ENCODE assay signal across 8 cellular contexts in genomic region chr4:139279723-139280620, GRCh38. TPM values are rescaled to one million over a fixed set of nuclear protein-coding genes. Genes with fewer than 3 reads are reported as not detected.
DNase-seq lines count a peak whose midpoint lies in the region; TF ChIP-seq lines count a peak whose summit lies in the region.

MGARP (minus strand) TSS chr4:139280225; CDS start chr4:139280158, 67 bp downstream.

- no peaks in the 10 kb centered on the region for H3K36me3 ChIP-seq in DOHH2 (ENCODE audit: control insufficient read depth, low read length)
- H3K36me3 ChIP-seq in MG63 = peaks cover 6% of the 10 kb centered on the region
- H3K36me3 ChIP-seq in left ventricle myocardium inferior = no peaks in the 10 kb centered on the region
- H3K36me3 ChIP-seq in prostate gland = no peaks in the 10 kb centered on the region

- peaks cover 14% of the 10 kb centered on the region for H3K27me3 Mint-ChIP-seq in activated naive CD8-positive, alpha-beta T cell

- intact Hi-C loops in left ventricle myocardium inferior (cut with micrococcal nuclease) = no loop called here
- intact Hi-C loops in prostate gland (cut with DNase I) = no loop called here

- peaks cover 11% of the 10 kb centered on the region for H3K4me1 Mint-ChIP-seq in activated naive CD8-positive, alpha-beta T cell (ENCODE audit: low read depth)

- no peak for TF ChIP-seq POLR2A in prostate gland (IDR thresholded peaks at IDR 0.05)

- H3K27ac ChIP-seq in DOHH2 (ENCODE audit: low read depth, low read length) (no peak within 1 kb of the TSS), left ventricle myocardium inferior (replicated peaks) (no peak within 1 kb of the TSS), prostate gland (no peak within 1 kb of the TSS)

- no peaks in the 10 kb centered on the region for H3K79me2 ChIP-seq in DOHH2 (ENCODE audit: control insufficient read depth, low read length)

- no peaks in the 10 kb centered on the region for H3K9me2 ChIP-seq in DOHH2 (replicated peaks; ENCODE audit: control insufficient read depth, low read length)

- H3K27me3 ChIP-seq in DOHH2 (ENCODE audit: control insufficient read depth, low read length) (peaks cover 26% of the 10 kb centered on the region), MG63 (no peaks in the 10 kb centered on the region), left ventricle myocardium inferior (ENCODE audit: low read depth) (peaks cover 51% of the 10 kb centered on the region), prostate gland (replicated peaks; ENCODE audit: insufficient read depth) (peaks cover 1% of the 10 kb centered on the region)

- H3K4me3 Mint-ChIP-seq in activated naive CD8-positive, alpha-beta T cell = peak within 1 kb of the TSS; percentile 83

- no peak within 1 kb of the TSS for H3K27ac Mint-ChIP-seq in activated naive CD8-positive, alpha-beta T cell

- TF ChIP-seq CTCF in DOHH2 (IDR thresholded peaks at IDR 0.05; ENCODE audit: low read depth, low read length, poor library complexity, severe bottlenecking) = no peak
- no peak for TF ChIP-seq CTCF in left ventricle myocardium inferior (IDR thresholded peaks at IDR 0.05; ENCODE audit: borderline replicate concordance)
- TF ChIP-seq CTCF in prostate gland (IDR thresholded peaks at IDR 0.05) = no peak

- WGBS in prostate gland = 9% methylated on average over 36 of the region's 52 CpGs

- peaks cover 6% of the 10 kb centered on the region for H3K36me3 Mint-ChIP-seq in activated naive CD8-positive, alpha-beta T cell

- no peaks in the 10 kb centered on the region for H3K9me3 Mint-ChIP-seq in activated naive CD8-positive, alpha-beta T cell (ENCODE audit: low read depth)

- no peaks in the 10 kb centered on the region for H4K20me1 ChIP-seq in DOHH2 (ENCODE audit: control insufficient read depth, insufficient read depth, low read depth, low read length)

- H3F3A ChIP-seq in DOHH2 (ENCODE audit: control insufficient read depth, insufficient read depth) = no peaks in the 10 kb centered on the region; the same call in 1 of the 2 replicates

- H3K4me3 ChIP-seq in DOHH2 (ENCODE audit: low read length) (peak within 1 kb of the TSS; percentile 24; the same call in 1 of the 2 replicates), MG63 (peak within 1 kb of the TSS; percentile 68), left ventricle myocardium inferior (peak within 1 kb of the TSS; percentile 68), prostate gland (peak within 1 kb of the TSS; percentile 22 to 27)

- H3K9me3 ChIP-seq in DOHH2 (ENCODE audit: control insufficient read depth, insufficient read depth, low read length) = peaks cover 5% of the 10 kb centered on the region; the same call in 1 of the 2 replicates
- no peaks in the 10 kb centered on the region for H3K9me3 ChIP-seq in MG63
- H3K9me3 ChIP-seq in left ventricle myocardium inferior (replicated peaks) = no peaks in the 10 kb centered on the region
- no peaks in the 10 kb centered on the region for H3K9me3 ChIP-seq in prostate gland

- H3K4me1 ChIP-seq in DOHH2 (ENCODE audit: control insufficient read depth, low read length) (0 out of 2 replicates have a peak, but pooled peaks cover 3% of the 10 kb centered on the region), left ventricle myocardium inferior (peaks cover 16% of the 10 kb centered on the region), prostate gland (replicated peaks) (no peaks in the 10 kb centered on the region)

- H3K4me2 ChIP-seq in DOHH2 (ENCODE audit: low read length) = peak within 1 kb of the TSS; percentile 43; the same call in 1 of the 2 replicates

- DNase-seq in MG63 = peak; percentile 75
- peak; percentile 16 for DNase-seq in left ventricle myocardium inferior
- DNase-seq in prostate gland (ENCODE audit: low spot score) = no peak
- no peak for DNase-seq in LoVo (ENCODE audit: low spot score)
- no peak for DNase-seq in NCI-H2171 (lab: John Stamatoyannopoulos, UW)
- no peak for DNase-seq in pons (ENCODE audit: low spot score)

RNA-seq across cellular contexts. Expression of gene MGARP, which starts in this region (rescaled TPM):
- 105 and 125 TPM in 2 replicates for total RNA-seq in MG63 (2014; rRNA removed; shearing (Covaris generic); ENCODE audit: low replicate concordance)
- total RNA-seq in left ventricle myocardium inferior (0.60 TPM), prostate gland (1 to 10 TPM in 1 of 2 donors, under 1 TPM in 1; 0.73 to 3.7 TPM)

Comparison
In these comparisons a context has a peak if more than half of its experiments do, and no peak if none do; other contexts are left out.
1. RNA of gene MGARP (total RNA-seq): 105 to 125 TPM in MG63; 0.73 to 3.7 TPM in prostate gland and 0.60 TPM in left ventricle myocardium inferior (single experiment); every median in the first group is over 10 times any median in the second.
2. Peak in DNase-seq and H3K4me3 ChIP-seq in left ventricle myocardium inferior; RNA of the gene not detected or under 1 TPM.
3. Peak in every context shown above with its lines, with median percentiles within 50 percentile points of each other: H3K4me3 ChIP-seq.